In the genomic region with DNA sequence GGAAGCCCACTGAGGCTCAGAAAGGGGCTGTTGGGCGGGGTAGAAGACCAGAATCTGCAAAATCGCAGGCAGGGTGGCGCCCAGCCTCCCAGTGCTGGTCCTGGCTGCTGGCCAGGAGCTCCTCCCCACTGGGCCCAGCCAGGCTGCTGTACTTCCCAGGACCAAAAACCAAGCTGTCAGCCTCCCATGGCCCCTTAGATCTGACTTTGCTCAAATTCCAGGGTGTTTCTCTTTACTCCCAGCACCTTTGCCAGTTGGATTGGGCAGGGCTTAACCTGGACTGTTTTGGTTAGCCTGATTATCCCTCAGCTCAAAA, we compare ENCODE assay signal across 10 cellular contexts. TPM values are rescaled to one million over a fixed set of nuclear protein-coding genes. Genes with fewer than 3 reads are reported as not detected.
A peak's percentile ranks its signal among the peaks of the same experiment; 100 is the strongest.
DNase-seq lines count a peak whose midpoint lies in the region; TF ChIP-seq lines count a peak whose summit lies in the region.
"Had no signal": no experiment of that assay in that cellular context is flagged by ENCODE, and none has a peak within 500 bp of the region (broad histone marks: within the 10 kb centered on the region; RNA-seq: fewer than 3 reads in every experiment).

No MANE protein-coding gene starts in this region.

- no peaks in the 10 kb centered on the region for H3K27me3 Mint-ChIP-seq in activated T-helper 2 cell treated with anti-CD3 and anti-CD28 coated beads, Interferon-gamma antibody, Interleukin-2, Interleukin-4, amounts not matched to agents 10 μg/mL and 5 μg/mL and 100 μg/mL, durations not matched to agents 14 hours and 24 hours and 36 hours (ENCODE audit: low read depth)
- H3K27me3 Mint-ChIP-seq: stimulated activated naive CD8-positive, alpha-beta T cell treated with anti-CD3 and anti-CD28 coated beads, Interleukin-15, amount 100 ng/mL, for 72 hours had no signal

- H3K4me3 ChIP-seq in coronary artery (no peak overlapping the region), mesodermal cell (ENCODE audit: extremely low read depth, insufficient read depth, low read length, poor library complexity, severe bottlenecking) (no peak overlapping the region), urinary bladder (ENCODE audit: low read depth, low read length) (no peak overlapping the region)

- DNase-seq in NCI-H2171 treated with DMSO at 0.1 percent for 48 hours (lab: John Stamatoyannopoulos, UW) (peak; percentile 12), NCI-H2171 (lab: John Stamatoyannopoulos, UW) (no peak), coronary artery (ENCODE audit: low spot score) (no peak), NCI-H187 (lab: John Stamatoyannopoulos, UW) (no peak)
- DNase-seq in stimulated activated CD4-positive, alpha-beta T cell treated with anti-CD3 and anti-CD28 coated beads, Interleukin-2, amount 100 ng/mL, for 24 hours, result no peak
- DNase-seq in activated T-helper 2 cell treated with anti-CD3 and anti-CD28 coated beads, Interferon-gamma antibody, Interleukin-2, Interleukin-4, amounts not matched to agents 10 μg/mL and 5 μg/mL and 100 μg/mL, durations not matched to agents 14 hours and 24 hours and 36 hours (ENCODE audit: low spot score), result no peak
- DNase-seq: NCI-H1417 treated with DMSO at 0.1 percent for 48 hours; stimulated activated naive CD8-positive, alpha-beta T cell treated with anti-CD3 and anti-CD28 coated beads, Interleukin-15, amount 100 ng/mL, for 72 hours had no signal

- H3K27ac ChIP-seq in coronary artery (peak overlapping the region; percentile 21 to 32), mesodermal cell (ENCODE audit: low read depth, low read length, severe bottlenecking) (peak overlapping the region; percentile 67), urinary bladder (ENCODE audit: low read depth) (peak overlapping the region; percentile 40)

- WGBS in mesodermal cell (ENCODE audit: insufficient coverage in 2 of 2), 2 experiments, result 76 to 81% methylated on average over 3 of the region's 3 CpGs
- 42% methylated on average over 3 of the region's 3 CpGs for WGBS in urinary bladder

- no peak overlapping the region for H3K4me3 Mint-ChIP-seq in activated T-helper 2 cell treated with anti-CD3 and anti-CD28 coated beads, Interferon-gamma antibody, Interleukin-2, Interleukin-4, amounts not matched to agents 10 μg/mL and 5 μg/mL and 100 μg/mL, durations not matched to agents 14 hours and 24 hours and 36 hours (ENCODE audit: low read depth)
- H3K4me3 Mint-ChIP-seq: stimulated activated naive CD8-positive, alpha-beta T cell treated with anti-CD3 and anti-CD28 coated beads, Interleukin-15, amount 100 ng/mL, for 72 hours had no signal

- no peaks in the 10 kb centered on the region for H3K4me1 Mint-ChIP-seq in activated T-helper 2 cell treated with anti-CD3 and anti-CD28 coated beads, Interferon-gamma antibody, Interleukin-2, Interleukin-4, amounts not matched to agents 10 μg/mL and 5 μg/mL and 100 μg/mL, durations not matched to agents 14 hours and 24 hours and 36 hours (ENCODE audit: low read depth)
- H3K4me1 Mint-ChIP-seq: stimulated activated naive CD8-positive, alpha-beta T cell treated with anti-CD3 and anti-CD28 coated beads, Interleukin-15, amount 100 ng/mL, for 72 hours had no signal

- H3K27ac Mint-ChIP-seq in activated T-helper 2 cell treated with anti-CD3 and anti-CD28 coated beads, Interferon-gamma antibody, Interleukin-2, Interleukin-4, amounts not matched to agents 10 μg/mL and 5 μg/mL and 100 μg/mL, durations not matched to agents 14 hours and 24 hours and 36 hours, result no peak overlapping the region
- H3K27ac Mint-ChIP-seq: stimulated activated naive CD8-positive, alpha-beta T cell treated with anti-CD3 and anti-CD28 coated beads, Interleukin-15, amount 100 ng/mL, for 72 hours had no signal

- no peaks in the 10 kb centered on the region for H3K9me3 ChIP-seq in mesodermal cell (ENCODE audit: control insufficient read depth, low read length)

- H3K9me3 Mint-ChIP-seq in activated T-helper 2 cell treated with anti-CD3 and anti-CD28 coated beads, Interferon-gamma antibody, Interleukin-2, Interleukin-4, amounts not matched to agents 10 μg/mL and 5 μg/mL and 100 μg/mL, durations not matched to agents 14 hours and 24 hours and 36 hours, result no peaks in the 10 kb centered on the region
- H3K9me3 Mint-ChIP-seq: stimulated activated naive CD8-positive, alpha-beta T cell treated with anti-CD3 and anti-CD28 coated beads, Interleukin-15, amount 100 ng/mL, for 72 hours had no signal

- TF ChIP-seq CTCF in coronary artery (IDR thresholded peaks at IDR 0.05), result no peak

- intact Hi-C loops in activated T-helper 2 cell treated with anti-CD3 and anti-CD28 coated beads, Interferon-gamma antibody, Interleukin-2, Interleukin-4, amounts not matched to agents 10 μg/mL and 5 μg/mL and 100 μg/mL, durations not matched to agents 14 hours and 24 hours and 36 hours (cut with micrococcal nuclease), result no loop called here

- H3K36me3 Mint-ChIP-seq in activated T-helper 2 cell treated with anti-CD3 and anti-CD28 coated beads, Interferon-gamma antibody, Interleukin-2, Interleukin-4, amounts not matched to agents 10 μg/mL and 5 μg/mL and 100 μg/mL, durations not matched to agents 14 hours and 24 hours and 36 hours (ENCODE audit: low read depth), result peaks cover 27% of the 10 kb centered on the region

- H3K4me1 ChIP-seq in mesodermal cell (ENCODE audit: control insufficient read depth, insufficient read depth, low read length, poor library complexity, severe bottlenecking) (peaks cover 39% of the 10 kb centered on the region), urinary bladder (ENCODE audit: insufficient read depth) (no peaks in the 10 kb centered on the region)

- H3K36me3 ChIP-seq in mesodermal cell (ENCODE audit: control insufficient read depth, insufficient read depth, low read length), result peaks cover 21% of the 10 kb centered on the region
- no peaks in the 10 kb centered on the region for H3K36me3 ChIP-seq in urinary bladder (ENCODE audit: insufficient read depth)

RNA-seq across cellular contexts. Expression of gene WEE1, which starts 44.2 kb away (rescaled TPM):
- polyA plus RNA-seq in mesodermal cell (2013, experiment 1 of 2), result 59.8 TPM
- polyA plus RNA-seq in mesodermal cell (2013, experiment 2 of 2), result 60.8 TPM
- total RNA-seq in urinary bladder, result 95.5 TPM
- 25.1 TPM for polyA plus RNA-seq in urinary bladder
- total RNA-seq in activated T-helper 2 cell treated with anti-CD3 and anti-CD28 coated beads, Interferon-gamma antibody, Interleukin-2, Interleukin-4, amounts not matched to agents 10 μg/mL and 5 μg/mL and 100 μg/mL, durations not matched to agents 14 hours and 24 hours and 36 hours, result 48.6 and 49.6 TPM in 2 replicates
